In the genomic region with DNA sequence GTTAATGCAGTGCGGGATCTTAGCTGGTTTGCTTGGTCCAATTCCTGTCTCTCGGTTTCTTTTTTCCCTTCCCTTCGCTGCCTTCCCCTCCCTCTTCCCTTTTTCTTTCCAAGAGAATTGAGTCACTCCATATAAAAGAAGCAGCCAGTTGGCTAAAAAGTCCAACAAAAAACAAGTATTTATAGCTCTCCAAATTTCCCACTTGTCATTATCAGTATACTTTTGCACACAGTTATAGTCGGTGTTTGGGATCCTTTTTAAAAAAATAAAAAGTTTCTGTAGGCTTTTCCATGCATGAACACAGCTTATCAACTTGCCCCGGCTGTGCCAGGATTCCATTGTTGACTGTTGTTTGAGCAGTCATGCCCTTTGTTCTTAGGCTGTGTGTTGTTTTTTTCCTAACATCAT, we compare ENCODE assay signal across 11 cellular contexts. TPM values are rescaled to one million over a fixed set of nuclear protein-coding genes. Genes with fewer than 3 reads are reported as not detected.
DNase-seq lines count a peak whose midpoint lies in the region; ATAC-seq and TF ChIP-seq lines count a peak whose summit lies in the region.
"Had no signal": no experiment of that assay in that cellular context is flagged by ENCODE, and none has a peak within 500 bp of the region (broad histone marks: within the 10 kb centered on the region; RNA-seq: fewer than 3 reads in every experiment).

No MANE protein-coding gene starts in this region.

- no peaks in the 10 kb centered on the region for H4K20me1 ChIP-seq in fibroblast of lung (ENCODE audit: control insufficient read depth, extremely low read depth, insufficient read depth, low read length)

- no peak for TF ChIP-seq POLR2A in vagina (IDR thresholded peaks at IDR 0.05)

- H3K27me3 Mint-ChIP-seq in activated naive CD8-positive, alpha-beta T cell: no peaks in the 10 kb centered on the region
- H3K27me3 Mint-ChIP-seq in activated naive CD8-positive, alpha-beta T cell treated with anti-CD3 and anti-CD28 coated beads, Interleukin-2, amount 50 U/mL, for 24 hours: no peaks in the 10 kb centered on the region
- H3K27me3 Mint-ChIP-seq in naive B cell (no peaks in the 10 kb centered on the region), glutamatergic neuron (ENCODE audit: unreplicated experiment) (no peaks in the 10 kb centered on the region)
- H3K27me3 Mint-ChIP-seq: B cell had no signal

- H3K79me2 ChIP-seq in fibroblast of lung (ENCODE audit: control insufficient read depth, insufficient read depth, low read length): peaks cover 31% of the 10 kb centered on the region

- no peaks in the 10 kb centered on the region for H3K27me3 ChIP-seq in fibroblast of lung (ENCODE audit: control insufficient read depth, insufficient read depth, low read length)
- no peaks in the 10 kb centered on the region for H3K27me3 ChIP-seq in vagina
- H3K27me3 ChIP-seq: neutrophil had no signal

- H3K4me3 ChIP-seq in fibroblast of lung (replicated peaks in 1 of 4; ENCODE audit: control extremely low read depth in 1 of 4, insufficient read depth in 1 of 4, low read depth in 3 of 4, low read length in 4 of 4): peak overlapping the region; percentile 5 to 41 (median 36)
- H3K4me3 ChIP-seq in vagina: peak overlapping the region; percentile 29
- H3K4me3 ChIP-seq: GM12878 had no signal

- H3K36me3 ChIP-seq in fibroblast of lung (ENCODE audit: control insufficient read depth, insufficient read depth, low read length): no peaks in the 10 kb centered on the region
- H3K36me3 ChIP-seq in vagina: no peaks in the 10 kb centered on the region

- no peaks in the 10 kb centered on the region for H3K9me3 Mint-ChIP-seq in activated naive CD8-positive, alpha-beta T cell (ENCODE audit: low read depth)
- H3K9me3 Mint-ChIP-seq in activated naive CD8-positive, alpha-beta T cell treated with anti-CD3 and anti-CD28 coated beads, Interleukin-2, amount 50 U/mL, for 24 hours: no peaks in the 10 kb centered on the region
- H3K9me3 Mint-ChIP-seq in naive B cell: no peaks in the 10 kb centered on the region
- peaks cover 2% of the 10 kb centered on the region for H3K9me3 Mint-ChIP-seq in glutamatergic neuron (ENCODE audit: unreplicated experiment)

- ATAC-seq in activated naive CD8-positive, alpha-beta T cell treated with anti-CD3 and anti-CD28 coated beads, Interleukin-2, amount 50 U/mL, for 24 hours: no peak
- ATAC-seq in naive B cell (ENCODE audit: low read depth in 2 of 2): no peak
- no peak for ATAC-seq in HG02798 (IDR thresholded peaks at IDR 0.05; ENCODE audit: poor library complexity, unreplicated experiment)
- ATAC-seq: GM12878 had no signal

- no peaks in the 10 kb centered on the region for H3K36me3 Mint-ChIP-seq in activated naive CD8-positive, alpha-beta T cell
- H3K36me3 Mint-ChIP-seq in activated naive CD8-positive, alpha-beta T cell treated with anti-CD3 and anti-CD28 coated beads, Interleukin-2, amount 50 U/mL, for 24 hours (ENCODE audit: low read depth): peaks cover 6% of the 10 kb centered on the region
- no peaks in the 10 kb centered on the region for H3K36me3 Mint-ChIP-seq in naive B cell
- H3K36me3 Mint-ChIP-seq in glutamatergic neuron (ENCODE audit: unreplicated experiment): no peaks in the 10 kb centered on the region

- peak overlapping the region; percentile 9 for H3K9ac ChIP-seq in fibroblast of lung (ENCODE audit: insufficient read depth, low read length)

- H3K27ac ChIP-seq in fibroblast of lung (ENCODE audit: insufficient read depth, low read length) (peak overlapping the region; percentile 55), vagina (peak overlapping the region; percentile 76)

- peaks cover 89% of the 10 kb centered on the region for H3K4me1 Mint-ChIP-seq in activated naive CD8-positive, alpha-beta T cell (ENCODE audit: low read depth)
- peaks cover 87% of the 10 kb centered on the region for H3K4me1 Mint-ChIP-seq in activated naive CD8-positive, alpha-beta T cell treated with anti-CD3 and anti-CD28 coated beads, Interleukin-2, amount 50 U/mL, for 24 hours
- peaks cover 38 to 54% (median 52%) of the 10 kb centered on the region in 3 donors for H3K4me1 Mint-ChIP-seq in naive B cell
- peaks cover 49% of the 10 kb centered on the region for H3K4me1 Mint-ChIP-seq in glutamatergic neuron (ENCODE audit: low read depth, unreplicated experiment)

- no peaks in the 10 kb centered on the region for H3K9me3 ChIP-seq in fibroblast of lung (ENCODE audit: control insufficient read depth, insufficient read depth, low read depth, low read length)
- H3K9me3 ChIP-seq in vagina: no peaks in the 10 kb centered on the region
- H3K9me3 ChIP-seq: neutrophil had no signal

- peak overlapping the region; percentile 38 for H3K4me3 Mint-ChIP-seq in activated naive CD8-positive, alpha-beta T cell
- no peak overlapping the region for H3K4me3 Mint-ChIP-seq in activated naive CD8-positive, alpha-beta T cell treated with anti-CD3 and anti-CD28 coated beads, Interleukin-2, amount 50 U/mL, for 24 hours
- H3K4me3 Mint-ChIP-seq in naive B cell (no peak overlapping the region), glutamatergic neuron (ENCODE audit: unreplicated experiment) (no peak overlapping the region)
- H3K4me3 Mint-ChIP-seq: B cell had no signal

- no peak for DNase-seq in activated naive CD8-positive, alpha-beta T cell treated with anti-CD3 and anti-CD28 coated beads, Interleukin-2, amount 50 U/mL, for 24 hours
- peak; percentile 55 to 57 for DNase-seq in fibroblast of lung (ENCODE audit: low read depth in 2 of 2)
- DNase-seq in naive B cell: no peak
- no peak for DNase-seq in vagina (ENCODE audit: extremely low spot score in 2 of 2)
- no peak for DNase-seq in glutamatergic neuron
- DNase-seq in NCI-H1436 treated with DMSO at 0.1 percent for 48 hours (lab: John Stamatoyannopoulos, UW): no peak

- intact Hi-C loops in vagina (cut with DNase I): loop anchor here (10.0 kb wide), 1 partner anchor 54 kb away; a partner anchor contains a TSS

- peak overlapping the region; percentile 83 for H3K27ac Mint-ChIP-seq in activated naive CD8-positive, alpha-beta T cell
- no peak overlapping the region for H3K27ac Mint-ChIP-seq in activated naive CD8-positive, alpha-beta T cell treated with anti-CD3 and anti-CD28 coated beads, Interleukin-2, amount 50 U/mL, for 24 hours
- H3K27ac Mint-ChIP-seq in naive B cell: peak overlapping the region in 5 of 6 donors; percentile 43 to 90 (median 80)
- no peak overlapping the region for H3K27ac Mint-ChIP-seq in glutamatergic neuron (ENCODE audit: unreplicated experiment)

- no peak overlapping the region for H2AFZ ChIP-seq in fibroblast of lung (ENCODE audit: low read length)

- TF ChIP-seq CTCF in fibroblast of lung (conservative IDR thresholded peaks at IDR 0.05 in 1 of 2, IDR thresholded peaks at IDR 0.05 in 1 of 2; ENCODE audit: low read depth in 1 of 2, low read length in 2 of 2) (no peak), vagina (IDR thresholded peaks at IDR 0.05) (no peak), glutamatergic neuron (IDR thresholded peaks at IDR 0.05; ENCODE audit: partially characterized antibody, unreplicated experiment) (no peak)

- H3K4me2 ChIP-seq in fibroblast of lung (ENCODE audit: extremely low read depth, insufficient read depth, low read length): peak overlapping the region; percentile 53

- H3K4me1 ChIP-seq in fibroblast of lung (ENCODE audit: control insufficient read depth, extremely low read depth, insufficient read depth, low read length) (peaks cover 25% of the 10 kb centered on the region), vagina (peaks cover 63% of the 10 kb centered on the region)

RNA-seq across cellular contexts. Expression of a gene that starts 24.9 kb away (rescaled TPM):
- total RNA-seq in fibroblast of lung: 40.0 and 40.6 TPM in 2 replicates
- 45.7 and 54.7 TPM in 2 replicates for polyA plus RNA-seq in fibroblast of lung
- 57.1 and 71.2 TPM in 2 replicates for polyA plus RNA-seq in fibroblast of lung (2012)
- polyA minus RNA-seq in fibroblast of lung (ENCODE audit: low replicate concordance): 63.8 and 107 TPM in 2 replicates
- polyA plus RNA-seq in naive B cell (ENCODE audit: low read depth in 6 of 6): 10 to 100 TPM; 36.9 to 49.8 (median 41.9) TPM
- 52.8 TPM for total RNA-seq in vagina
- 76.0 TPM for total RNA-seq in glutamatergic neuron (ENCODE audit: unreplicated experiment)

RNA-seq across cellular contexts. Expression of a gene that starts 26.6 kb away (rescaled TPM):
- total RNA-seq in fibroblast of lung: 71.7 and 73.5 TPM in 2 replicates
- 33.6 and 42.0 TPM in 2 replicates for polyA plus RNA-seq in fibroblast of lung
- polyA plus RNA-seq in fibroblast of lung (2012): 39.4 and 49.0 TPM in 2 replicates
- polyA minus RNA-seq in fibroblast of lung (ENCODE audit: low replicate concordance): 59.8 and 96.4 TPM in 2 replicates
- polyA plus RNA-seq in naive B cell (ENCODE audit: low read depth in 6 of 6): 10 to 100 TPM; 18.1 to 50.9 (median 31.6) TPM
- total RNA-seq in vagina: 35.6 TPM
- 38.3 TPM for total RNA-seq in glutamatergic neuron (ENCODE audit: unreplicated experiment)

RNA-seq across cellular contexts. Expression of a gene that starts 37.5 kb away (rescaled TPM):
- total RNA-seq in fibroblast of lung (4.9 and 12.2 TPM in 2 replicates), vagina (13.3 TPM), glutamatergic neuron (ENCODE audit: unreplicated experiment) (51.6 TPM)
- polyA plus RNA-seq in fibroblast of lung (6.3 and 11.7 TPM in 2 replicates), naive B cell (ENCODE audit: low read depth in 6 of 6) (10 to 100 TPM; 10.9 to 26.5 (median 17.3) TPM)
- polyA plus RNA-seq in fibroblast of lung (2012): 12.5 and 26.0 TPM in 2 replicates
- 16.1 and 36.9 TPM in 2 replicates for polyA minus RNA-seq in fibroblast of lung (ENCODE audit: low replicate concordance)

RNA-seq across cellular contexts. Expression of a gene that starts 55.1 kb away (rescaled TPM):
- total RNA-seq in fibroblast of lung (under 0.01 TPM in 2 replicates), vagina (not detected), glutamatergic neuron (ENCODE audit: unreplicated experiment) (0.83 TPM)
- polyA plus RNA-seq in fibroblast of lung (0.01 TPM in 1 of 2 replicates, not detected in the other), naive B cell (ENCODE audit: low read depth in 6 of 6) (under 1 TPM in 2 of 6 donors, not detected in 4; 0.09 to 0.11 TPM)
- polyA plus RNA-seq in fibroblast of lung (2012): not detected in 2 replicates
- polyA minus RNA-seq in fibroblast of lung (ENCODE audit: low replicate concordance): not detected in 2 replicates

Comparison
In these comparisons a context has a peak if more than half of its experiments do, and no peak if none do; other contexts are left out.
1. H3K27ac Mint-ChIP-seq: peak in activated naive CD8-positive, alpha-beta T cell (single experiment) and naive B cell (5 of 6); none in activated naive CD8-positive, alpha-beta T cell treated with anti-CD3 and anti-CD28 coated beads, Interleukin-2, amount 50 U/mL, for 24 hours (single experiment) and glutamatergic neuron (single experiment).
2. DNase-seq: peak in fibroblast of lung (2 of 2); none in activated naive CD8-positive, alpha-beta T cell treated with anti-CD3 and anti-CD28 coated beads, Interleukin-2, amount 50 U/mL, for 24 hours (single experiment), naive B cell (single experiment), vagina (0 of 2), glutamatergic neuron (single experiment) and NCI-H1436 treated with DMSO at 0.1 percent for 48 hours (single experiment).